In genomic region chr7:25496394-25497103, GRCh38 we compare ENCODE assay signal across 8 cellular contexts.
DNase-seq lines count a peak whose midpoint lies in the region; ATAC-seq and TF ChIP-seq lines count a peak whose summit lies in the region.

No MANE protein-coding gene starts in this region.

- TF ChIP-seq CTCF in nephron (IDR thresholded peaks at IDR 0.05; ENCODE audit: unreplicated experiment in 3 of 3) = no peak

- H3K4me1 Mint-ChIP-seq in activated T-cell treated with anti-CD3 and anti-CD28 coated beads, Interleukin-2, amount 50 U/mL, for 4 hours (ENCODE audit: low read depth) = peaks cover 8% of the 10 kb centered on the region
- H3K4me1 Mint-ChIP-seq in nephron = peaks cover 25% of the 10 kb centered on the region

- H3K9me3 Mint-ChIP-seq in activated T-cell treated with anti-CD3 and anti-CD28 coated beads, Interleukin-2, amount 50 U/mL, for 4 hours = no peaks in the 10 kb centered on the region
- peaks cover 2% of the 10 kb centered on the region for H3K9me3 Mint-ChIP-seq in nephron

- H3K36me3 Mint-ChIP-seq in activated T-cell treated with anti-CD3 and anti-CD28 coated beads, Interleukin-2, amount 50 U/mL, for 4 hours (ENCODE audit: insufficient read depth) = no peaks in the 10 kb centered on the region
- H3K36me3 Mint-ChIP-seq in nephron (ENCODE audit: low read depth) = no peaks in the 10 kb centered on the region

- no peaks in the 10 kb centered on the region for H3K27me3 Mint-ChIP-seq in activated T-cell treated with anti-CD3 and anti-CD28 coated beads, Interleukin-2, amount 50 U/mL, for 4 hours (ENCODE audit: low read depth)
- H3K27me3 Mint-ChIP-seq in nephron (ENCODE audit: low read depth) = no peaks in the 10 kb centered on the region

- H3K27ac Mint-ChIP-seq in nephron = peak overlapping the region; percentile 3 to 64 (median 61)

- peak in 1 of 2 donors; percentile 40 for ATAC-seq in activated T-cell treated with anti-CD3 and anti-CD28 coated beads, Interleukin-2, amount 50 U/mL, for 4 hours
- ATAC-seq in HG03095 (IDR thresholded peaks at IDR 0.05; ENCODE audit: unreplicated experiment) = peak; percentile 84
- no peak for ATAC-seq in esophagus mucosa

- no peak for DNase-seq in activated T-cell treated with anti-CD3 and anti-CD28 coated beads, Interleukin-2, amount 50 U/mL, for 4 hours
- DNase-seq in activated T-cell treated with anti-CD3 and anti-CD28 coated beads, Interleukin-2, amount 50 U/mL, for 48 hours = no peak
- peak; percentile 16 for DNase-seq in UCSD-AML1 (lab: John Stamatoyannopoulos, UW; ENCODE audit: unreplicated experiment)
- DNase-seq in epidermal melanocyte (ENCODE audit: insufficient read length, low spot score) = no peak
- DNase-seq in SW480 (ENCODE audit: low spot score) = no peak

- peak overlapping the region; percentile 67 for H3K4me3 Mint-ChIP-seq in activated T-cell treated with anti-CD3 and anti-CD28 coated beads, Interleukin-2, amount 50 U/mL, for 4 hours
- no peak overlapping the region for H3K4me3 Mint-ChIP-seq in nephron
